In the genomic region with DNA sequence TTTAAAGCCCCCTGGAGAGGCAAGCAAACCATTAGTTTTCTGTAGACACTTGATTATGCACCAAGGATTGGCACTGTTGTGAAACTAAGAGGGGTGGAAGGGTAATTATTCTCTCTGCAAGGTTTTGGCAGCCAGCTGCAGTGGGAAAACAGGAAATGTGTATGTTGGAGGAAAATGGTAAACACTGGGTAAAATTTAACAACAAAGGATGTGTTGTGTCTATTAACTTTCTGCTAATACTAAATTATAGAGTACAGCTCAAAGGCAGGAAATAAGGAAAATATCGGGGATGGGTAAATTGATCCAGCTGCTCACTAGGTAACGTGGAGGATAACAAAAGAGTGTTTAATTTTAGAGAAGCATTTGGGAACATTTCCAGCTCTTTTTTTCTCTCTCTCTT, we compare ENCODE assay signal across 19 cellular contexts. TPM values are rescaled to one million over a fixed set of nuclear protein-coding genes. Genes with fewer than 3 reads are reported as not detected.
DNase-seq lines count a peak whose midpoint lies in the region; ATAC-seq and TF ChIP-seq lines count a peak whose summit lies in the region.
"Had no signal": no experiment of that assay in that cellular context is flagged by ENCODE, and none has a peak within 500 bp of the region (broad histone marks: within the 10 kb centered on the region; RNA-seq: fewer than 3 reads in every experiment).

No MANE protein-coding gene starts in this region.

- DNase-seq in NCI-H2107 treated with DMSO at 0.1 percent for 48 hours (lab: John Stamatoyannopoulos, UW; ENCODE audit: unreplicated experiment) (peak; percentile 30), NCI-H2107 (lab: John Stamatoyannopoulos, UW) (no peak), NCI-H345 (lab: John Stamatoyannopoulos, UW) (peak; percentile 39), dermis microvascular lymphatic vessel endothelial cell (ENCODE audit: low read depth in 2 of 2) (peak; percentile 69 to 89), neural crest cell (ENCODE audit: low read depth, low spot score) (no peak), T-helper 9 cell (no peak), SW 1271 (lab: John Stamatoyannopoulos, UW) (no peak)
- DNase-seq: activated CD4-positive, alpha-beta T cell treated with anti-CD3 and anti-CD28 coated beads for 48 hours; activated naive CD4-positive, alpha-beta T cell treated with anti-CD3 and anti-CD28 coated beads, Interleukin-2, amount 50 U/mL, for 16 hours; CD4-positive, CD25-positive, alpha-beta regulatory T cell; left ventricle myocardium superior; naive B cell; NCI-H1436; stimulated activated naive CD8-positive, alpha-beta T cell treated with anti-CD3 and anti-CD28 coated beads, Interleukin-15, Interleukin-2, amounts not matched to agents 100 U/mL and 50 U/mL, for 24 hours; upper lobe of right lung had no signal

- peaks cover 21% of the 10 kb centered on the region for H3K4me1 Mint-ChIP-seq in neural crest cell
- H3K4me1 Mint-ChIP-seq: naive B cell had no signal

- TF ChIP-seq CTCF in neural crest cell (conservative IDR thresholded peaks at IDR 0.05): no peak

- H3K4me3 Mint-ChIP-seq in neural crest cell: no peak overlapping the region
- H3K4me3 Mint-ChIP-seq: CD4-positive, CD25-positive, alpha-beta regulatory T cell; naive B cell had no signal

- no peaks in the 10 kb centered on the region for H3K27me3 Mint-ChIP-seq in neural crest cell (ENCODE audit: low read depth)
- H3K27me3 Mint-ChIP-seq: CD4-positive, CD25-positive, alpha-beta regulatory T cell; naive B cell; progenitor cell of endocrine pancreas had no signal

- H3K36me3 Mint-ChIP-seq in neural crest cell (ENCODE audit: low read depth): peaks cover 7% of the 10 kb centered on the region

- no peaks in the 10 kb centered on the region for H3K9me3 Mint-ChIP-seq in neural crest cell
- H3K9me3 Mint-ChIP-seq: CD4-positive, CD25-positive, alpha-beta regulatory T cell; naive B cell had no signal

- H3K27ac Mint-ChIP-seq in neural crest cell (ENCODE audit: unreplicated experiment): peak overlapping the region; percentile 17
- H3K27ac Mint-ChIP-seq: progenitor cell of endocrine pancreas had no signal

- no peak for ATAC-seq in activated CD4-positive, CD25-positive, alpha-beta regulatory T cell treated with anti-CD3 and anti-CD28 coated beads, Interleukin-2, amount 50 U/mL, for 24 hours
- ATAC-seq: GM12878; K562; left ventricle myocardium superior; stimulated activated naive CD8-positive, alpha-beta T cell treated with anti-CD3 and anti-CD28 coated beads, Interleukin-15, Interleukin-2, amounts not matched to agents 100 U/mL and 50 U/mL, for 24 hours; upper lobe of right lung had no signal

RNA-seq across cellular contexts. Expression of gene TANGO6, which starts 41.5 kb away (rescaled TPM):
- total RNA-seq in dermis microvascular lymphatic vessel endothelial cell (13.8 and 15.1 TPM in 2 replicates), neural crest cell (19.5 and 21.1 TPM in 2 replicates)

Comparison
In these comparisons a context has a peak if more than half of its experiments do, and no peak if none do; other contexts are left out.
1. DNase-seq: peak in NCI-H2107 treated with DMSO at 0.1 percent for 48 hours (single experiment), NCI-H345 (single experiment) and dermis microvascular lymphatic vessel endothelial cell (2 of 2); none in NCI-H2107 (single experiment), neural crest cell (single experiment), T-helper 9 cell (single experiment) and SW 1271 (0 of 2).